ENCODE assay signal across 12 cellular contexts in genomic region chr10:100516847-100517246, GRCh38. TPM values are rescaled to one million over a fixed set of nuclear protein-coding genes. Genes with fewer than 3 reads are reported as not detected.
A peak's percentile ranks its signal among the peaks of the same experiment; 100 is the strongest.
DNase-seq lines count a peak whose midpoint lies in the region; ATAC-seq and TF ChIP-seq lines count a peak whose summit lies in the region.
"Had no signal": no experiment of that assay in that cellular context is flagged by ENCODE, and none has a peak within 500 bp of the region (broad histone marks: within the 10 kb centered on the region; RNA-seq: fewer than 3 reads in every experiment).

No MANE protein-coding gene starts in this region.

- no peaks in the 10 kb centered on the region for H3K4me1 Mint-ChIP-seq in glutamatergic neuron (ENCODE audit: low read depth, unreplicated experiment)
- H3K4me1 Mint-ChIP-seq in Calu3 (ENCODE audit: low read depth, unreplicated experiment): no peaks in the 10 kb centered on the region

- intact Hi-C loops in Calu3 (cut with micrococcal nuclease; ENCODE audit: unreplicated experiment): loop anchor here (10.0 kb wide), 2 partner anchors 182 to 212 kb away; partner anchors contain the start of gene PKD2L1

- no peaks in the 10 kb centered on the region for H3K27me3 ChIP-seq in OCI-LY3 (ENCODE audit: low read depth, low read length)
- H3K27me3 ChIP-seq: breast epithelium had no signal

- no peak overlapping the region for H3K4me3 ChIP-seq in OCI-LY3 (ENCODE audit: low read length)
- H3K4me3 ChIP-seq: breast epithelium, sigmoid colon had no signal

- no peaks in the 10 kb centered on the region for H4K20me1 ChIP-seq in OCI-LY3 (ENCODE audit: insufficient read depth, low read length)

- no peak overlapping the region for H3K4me2 ChIP-seq in OCI-LY3 (ENCODE audit: low read length)

- no peaks in the 10 kb centered on the region for H3K4me1 ChIP-seq in OCI-LY3 (ENCODE audit: low read length)
- H3K4me1 ChIP-seq: breast epithelium had no signal

- peaks cover 1% of the 10 kb centered on the region for H3K9me3 Mint-ChIP-seq in glutamatergic neuron (ENCODE audit: unreplicated experiment)
- H3K9me3 Mint-ChIP-seq in Calu3 (ENCODE audit: low read depth, unreplicated experiment): no peaks in the 10 kb centered on the region
- H3K9me3 Mint-ChIP-seq: CD4-positive, CD25-positive, alpha-beta regulatory T cell; memory B cell had no signal

- no peak overlapping the region for H3K9ac ChIP-seq in OCI-LY3 (ENCODE audit: low read length)

- no peak overlapping the region for H2AFZ ChIP-seq in OCI-LY3 (ENCODE audit: low read depth, low read length)

- no TSS peak for BruUV-seq in Calu3 (replicated peaks; lab: Mats Ljungman, UMichigan)

- H3K4me3 Mint-ChIP-seq in glutamatergic neuron (ENCODE audit: unreplicated experiment) (no peak overlapping the region), Calu3 (ENCODE audit: low read depth, unreplicated experiment) (no peak overlapping the region)
- H3K4me3 Mint-ChIP-seq: CD4-positive, CD25-positive, alpha-beta regulatory T cell; memory B cell had no signal

- H3K27me3 Mint-ChIP-seq in glutamatergic neuron (ENCODE audit: unreplicated experiment) (peaks cover 2% of the 10 kb centered on the region), Calu3 (ENCODE audit: unreplicated experiment) (no peaks in the 10 kb centered on the region)
- H3K27me3 Mint-ChIP-seq: CD4-positive, CD25-positive, alpha-beta regulatory T cell had no signal

- ATAC-seq in activated CD4-positive, CD25-positive, alpha-beta regulatory T cell treated with anti-CD3 and anti-CD28 coated beads, Interleukin-2, amount 50 U/mL, for 24 hours: no peak

- no peaks in the 10 kb centered on the region for H3K79me2 ChIP-seq in OCI-LY3 (ENCODE audit: low read length)

- H3K27ac ChIP-seq in 22Rv1: no peak overlapping the region
- H3K27ac ChIP-seq in OCI-LY3 (ENCODE audit: low read length): no peak overlapping the region
- H3K27ac ChIP-seq: breast epithelium, sigmoid colon had no signal

- H3K27ac Mint-ChIP-seq in glutamatergic neuron (ENCODE audit: unreplicated experiment) (no peak overlapping the region), Calu3 (ENCODE audit: unreplicated experiment) (no peak overlapping the region)
- H3K27ac Mint-ChIP-seq: CD4-positive, CD25-positive, alpha-beta regulatory T cell; memory B cell had no signal

- H3K9me3 ChIP-seq in OCI-LY3 (ENCODE audit: insufficient read depth, low read length): no peaks in the 10 kb centered on the region
- H3K9me3 ChIP-seq: breast epithelium, sigmoid colon had no signal

- H3K36me3 Mint-ChIP-seq in glutamatergic neuron (ENCODE audit: unreplicated experiment) (no peaks in the 10 kb centered on the region), Calu3 (ENCODE audit: insufficient read depth, unreplicated experiment) (no peaks in the 10 kb centered on the region)

- H3K36me3 ChIP-seq in OCI-LY3 (replicated peaks; ENCODE audit: low read depth, low read length): no peaks in the 10 kb centered on the region
- H3K36me3 ChIP-seq: breast epithelium had no signal

- DNase-seq in GF-D8 (lab: John Stamatoyannopoulos, UW) (peak; percentile 43), glutamatergic neuron (no peak), glomerular visceral epithelial cell (ENCODE audit: extremely low spot score) (no peak), NCI-H1417 treated with DMSO at 0.1 percent for 48 hours (lab: John Stamatoyannopoulos, UW) (no peak), Calu3 (no peak)
- DNase-seq: CD4-positive, CD25-positive, alpha-beta regulatory T cell; sigmoid colon had no signal

- CTCF ChIA-PET in Calu3 (lab: Charles Lee): interaction anchor here (0.8 kb wide), 1 partner anchor 74 kb away, joined by 3 read pairs; no protein-coding TSS in a partner anchor

- peak; percentile 27; the same call in 1 of the 2 replicates for TF ChIP-seq CTCF in 22Rv1 (IDR thresholded peaks at IDR 0.05)
- TF ChIP-seq CTCF in OCI-LY3 (IDR thresholded peaks at IDR 0.05; ENCODE audit: low read depth, low read length): peak; percentile 16; the same call in 1 of the 2 replicates
- TF ChIP-seq CTCF in glutamatergic neuron (IDR thresholded peaks at IDR 0.05; ENCODE audit: partially characterized antibody, unreplicated experiment): peak; percentile 23
- TF ChIP-seq CTCF in Calu3 (IDR thresholded peaks at IDR 0.05; ENCODE audit: unreplicated experiment): no peak

RNA-seq across cellular contexts. Expression of gene SEC31B, which starts 2.8 kb away (rescaled TPM):
- total RNA-seq in glutamatergic neuron (ENCODE audit: unreplicated experiment) (22.3 TPM), Calu3 (2022) (6.5 and 6.7 TPM in 2 replicates)

RNA-seq across cellular contexts. Expression of gene NDUFB8, which starts 12.8 kb away (rescaled TPM):
- total RNA-seq in glutamatergic neuron (ENCODE audit: unreplicated experiment) (284 TPM), Calu3 (2022) (123 and 128 TPM in 2 replicates)

RNA-seq across cellular contexts. Expression of gene HIF1AN, which starts 18.9 kb away (rescaled TPM):
- total RNA-seq in glutamatergic neuron (ENCODE audit: unreplicated experiment) (49.6 TPM), Calu3 (2022) (35.8 and 36.3 TPM in 2 replicates)

RNA-seq across cellular contexts. Expression of gene WNT8B, which starts 54.0 kb away (rescaled TPM):
- total RNA-seq in glutamatergic neuron (ENCODE audit: unreplicated experiment) (not detected), Calu3 (2022) (0.17 TPM in 1 of 2 replicates, not detected in the other)
- total RNA-seq: breast epithelium; CD4-positive, CD25-positive, alpha-beta regulatory T cell; sigmoid colon had no signal
